ENCODE assay signal across 16 cellular contexts in genomic region chr6:34319471-34319885, GRCh38.
DNase-seq lines count a peak whose midpoint lies in the region; ATAC-seq, FAIRE-seq and TF ChIP-seq lines count a peak whose summit lies in the region.
"Had no signal": no experiment of that assay in that cellular context is flagged by ENCODE, and none has a peak within 500 bp of the region (broad histone marks: within the 10 kb centered on the region; RNA-seq: fewer than 3 reads in every experiment).

No MANE protein-coding gene starts in this region.

- peaks cover 36% of the 10 kb centered on the region for H4K20me1 ChIP-seq in smooth muscle cell (ENCODE audit: low read depth)

- peaks cover 8 to 48% of the 10 kb centered on the region in 2 donors for H3K4me1 ChIP-seq in adrenal gland (replicated peaks in 1 of 2)
- peaks cover 14% of the 10 kb centered on the region for H3K4me1 ChIP-seq in smooth muscle cell (ENCODE audit: low read depth)
- peaks cover 10% of the 10 kb centered on the region for H3K4me1 ChIP-seq in CD8-positive, alpha-beta T cell (ENCODE audit: insufficient read depth, low read length)

- H3K4me3 ChIP-seq in adrenal gland = no peak overlapping the region
- H3K4me3 ChIP-seq in smooth muscle cell = no peak overlapping the region
- H3K4me3 ChIP-seq in CD8-positive, alpha-beta T cell (ENCODE audit: low read depth, low read length) = no peak overlapping the region
- H3K4me3 ChIP-seq: stomach had no signal

- TF ChIP-seq CTCF in adrenal gland (IDR thresholded peaks at IDR 0.05) (no peak), smooth muscle cell (IDR thresholded peaks at IDR 0.05; ENCODE audit: borderline replicate concordance, insufficient read depth, poor library complexity, severe bottlenecking) (no peak)
- no peak for TF ChIP-seq CTCF in CD8-positive, alpha-beta T cell (IDR thresholded peaks at IDR 0.05)

- POLR2A ChIA-PET in CD8-positive, alpha-beta T cell (lab: Charles Lee) = no interaction called here

- H3K4me2 ChIP-seq in smooth muscle cell = no peak overlapping the region

- no peak for TF ChIP-seq POLR2A in adrenal gland (IDR thresholded peaks at IDR 0.05)

- ATAC-seq in CD8-positive, alpha-beta T cell = no peak

- H3K27ac Mint-ChIP-seq in CD8-positive, alpha-beta T cell = no peak overlapping the region
- H3K27ac Mint-ChIP-seq: activated naive CD4-positive, alpha-beta T cell treated with anti-CD3 and anti-CD28 coated beads for 36 hours had no signal

- no peak overlapping the region for H2AFZ ChIP-seq in smooth muscle cell (ENCODE audit: low read depth)

- CTCF ChIA-PET in CD8-positive, alpha-beta T cell (lab: Charles Lee) = no interaction called here

- no peak overlapping the region for H3K4me3 Mint-ChIP-seq in CD8-positive, alpha-beta T cell
- H3K4me3 Mint-ChIP-seq: activated CD8-positive, alpha-beta memory T cell treated with anti-CD3 and anti-CD28 coated beads, Interleukin-2, amount 10 ng/mL, durations not matched to agents 7 days and 5 days; activated naive CD4-positive, alpha-beta T cell treated with anti-CD3 and anti-CD28 coated beads for 36 hours; CD4-positive, alpha-beta memory T cell had no signal

- intact Hi-C loops in adrenal gland (cut with DNase I) = no loop called here
- intact Hi-C loops in CD8-positive, alpha-beta T cell (cut with DNase I, micrococcal nuclease) = loop anchor here in 1 of 2 experiments (5.0 kb wide), 1 partner anchor 73 kb away; the partner anchor contains the start of gene NUDT3

- TF ChIP-seq RAD21 in Ishikawa (IDR thresholded peaks at IDR 0.05; ENCODE audit: low read depth) = no peak

- H3F3A ChIP-seq in smooth muscle cell (ENCODE audit: low read depth) = peaks cover 14% of the 10 kb centered on the region

- H3K9me3 Mint-ChIP-seq in CD8-positive, alpha-beta T cell = no peaks in the 10 kb centered on the region
- H3K9me3 Mint-ChIP-seq: activated naive CD4-positive, alpha-beta T cell treated with anti-CD3 and anti-CD28 coated beads for 36 hours; CD4-positive, alpha-beta memory T cell had no signal

- peaks cover 42% of the 10 kb centered on the region for H3K4me1 Mint-ChIP-seq in CD8-positive, alpha-beta T cell (ENCODE audit: low read depth)

- 87 to 93% (median 90%) methylated on average over 4 of the region's 4 CpGs for WGBS in adrenal gland, 4 donors
- WGBS in smooth muscle cell (ENCODE audit: low lambda C conversion rate) = 82% methylated on average over 4 of the region's 4 CpGs

- H3K79me2 ChIP-seq in smooth muscle cell (ENCODE audit: low read depth) = peaks cover 23% of the 10 kb centered on the region

- H3K27ac ChIP-seq in adrenal gland (peak overlapping the region in 3 of 5 donors; percentile 1 to 61 (median 25)), smooth muscle cell (ENCODE audit: low read depth) (peak overlapping the region; percentile 58)
- H3K27ac ChIP-seq in CD8-positive, alpha-beta T cell (ENCODE audit: low read depth, low read length) = no peak overlapping the region

- FAIRE-seq in GM19239 (lab: Jason Lieb, UNC) = no peak
- FAIRE-seq: G401.6, TTC549 had no signal

- H3K27me3 Mint-ChIP-seq in CD8-positive, alpha-beta T cell (ENCODE audit: low read depth) = no peaks in the 10 kb centered on the region
- H3K27me3 Mint-ChIP-seq: activated CD8-positive, alpha-beta memory T cell treated with anti-CD3 and anti-CD28 coated beads, Interleukin-2, amount 10 ng/mL, durations not matched to agents 7 days and 5 days; CD4-positive, alpha-beta memory T cell had no signal

- H3K36me3 Mint-ChIP-seq in CD8-positive, alpha-beta T cell = peaks cover 9% of the 10 kb centered on the region

- TF ChIP-seq EP300 in Ishikawa (IDR thresholded peaks at IDR 0.05; ENCODE audit: borderline replicate concordance) = peak; percentile 62; the same call in 1 of the 2 replicates

- H3K36me3 ChIP-seq in adrenal gland (replicated peaks in 1 of 2) (no peaks in the 10 kb centered on the region), smooth muscle cell (ENCODE audit: low read depth) (peaks cover 5% of the 10 kb centered on the region)
- no peaks in the 10 kb centered on the region for H3K36me3 ChIP-seq in CD8-positive, alpha-beta T cell (ENCODE audit: insufficient read depth, low read length)
- H3K36me3 ChIP-seq: stomach had no signal

- H3K9me3 ChIP-seq in adrenal gland (replicated peaks in 1 of 3) = no peaks in the 10 kb centered on the region
- no peaks in the 10 kb centered on the region for H3K9me3 ChIP-seq in smooth muscle cell (replicated peaks; ENCODE audit: low read depth)
- no peaks in the 10 kb centered on the region for H3K9me3 ChIP-seq in CD8-positive, alpha-beta T cell (ENCODE audit: low read length)
- H3K9me3 ChIP-seq: stomach had no signal

- no peak for DNase-seq in adrenal gland
- DNase-seq in kidney glomerular epithelial cell (lab: John Stamatoyannopoulos, UW) = peak; percentile 5
- DNase-seq in smooth muscle cell (lab: John Stamatoyannopoulos, UW; ENCODE audit: unreplicated experiment) = no peak
- DNase-seq in GM19239 (ENCODE audit: insufficient read length, low spot score) = no peak
- DNase-seq in CD8-positive, alpha-beta T cell = no peak
- no peak for DNase-seq in inferior parietal cortex (ENCODE audit: extremely low spot score)
- DNase-seq: activated CD8-positive, alpha-beta memory T cell treated with anti-CD3 and anti-CD28 coated beads, Interleukin-2, amount 10 ng/mL, durations not matched to agents 7 days and 5 days; activated naive CD4-positive, alpha-beta T cell treated with anti-CD3 and anti-CD28 coated beads for 36 hours; CD4-positive, alpha-beta memory T cell; GOT3; NCI-H2081 treated with DMSO at 0.1 percent for 48 hours; NCI-H748 treated with DMSO at 0.1 percent for 48 hours; stomach had no signal

- H3K9ac ChIP-seq in smooth muscle cell (ENCODE audit: low read depth) = no peak overlapping the region

- H3K27me3 ChIP-seq in adrenal gland = no peaks in the 10 kb centered on the region
- H3K27me3 ChIP-seq in smooth muscle cell (ENCODE audit: low read depth) = no peaks in the 10 kb centered on the region
- no peaks in the 10 kb centered on the region for H3K27me3 ChIP-seq in CD8-positive, alpha-beta T cell (ENCODE audit: insufficient read depth, low read length)
- H3K27me3 ChIP-seq: stomach had no signal

TF ChIP-seq in Ishikawa, 13 proteins besides CTCF, POLR2A, EP300 and RAD21:
- TF ChIP-seq CREB1 (IDR thresholded peaks at IDR 0.05; ENCODE audit: low read depth) (no peak), TAF1 (IDR thresholded peaks at IDR 0.05; ENCODE audit: low read depth) (no peak), EGR1 (IDR thresholded peaks at IDR 0.05) (no peak), USF1 (IDR thresholded peaks at IDR 0.05) (peak; percentile 76), YY1 (IDR thresholded peaks at IDR 0.05; ENCODE audit: low read depth) (peak; percentile 27; the same call in 1 of the 2 replicates), FOXM1 (IDR thresholded peaks at IDR 0.05; ENCODE audit: borderline replicate concordance, low read depth) (peak; percentile 48; the same call in 1 of the 2 replicates), REST (IDR thresholded peaks at IDR 0.05; ENCODE audit: low read depth) (no peak), ZBTB7A (IDR thresholded peaks at IDR 0.05; ENCODE audit: low read depth) (no peak), NFIC (IDR thresholded peaks at IDR 0.05) (no peak), TCF12 (IDR thresholded peaks at IDR 0.05; ENCODE audit: low read depth) (peak; percentile 73), TEAD4 (IDR thresholded peaks at IDR 0.05) (peak; percentile 68), CEBPB (IDR thresholded peaks at IDR 0.05) (no peak), MAX (IDR thresholded peaks at IDR 0.05) (peak; percentile 94)
